ENCODE assay signal across 1 cellular context in the genomic region with DNA sequence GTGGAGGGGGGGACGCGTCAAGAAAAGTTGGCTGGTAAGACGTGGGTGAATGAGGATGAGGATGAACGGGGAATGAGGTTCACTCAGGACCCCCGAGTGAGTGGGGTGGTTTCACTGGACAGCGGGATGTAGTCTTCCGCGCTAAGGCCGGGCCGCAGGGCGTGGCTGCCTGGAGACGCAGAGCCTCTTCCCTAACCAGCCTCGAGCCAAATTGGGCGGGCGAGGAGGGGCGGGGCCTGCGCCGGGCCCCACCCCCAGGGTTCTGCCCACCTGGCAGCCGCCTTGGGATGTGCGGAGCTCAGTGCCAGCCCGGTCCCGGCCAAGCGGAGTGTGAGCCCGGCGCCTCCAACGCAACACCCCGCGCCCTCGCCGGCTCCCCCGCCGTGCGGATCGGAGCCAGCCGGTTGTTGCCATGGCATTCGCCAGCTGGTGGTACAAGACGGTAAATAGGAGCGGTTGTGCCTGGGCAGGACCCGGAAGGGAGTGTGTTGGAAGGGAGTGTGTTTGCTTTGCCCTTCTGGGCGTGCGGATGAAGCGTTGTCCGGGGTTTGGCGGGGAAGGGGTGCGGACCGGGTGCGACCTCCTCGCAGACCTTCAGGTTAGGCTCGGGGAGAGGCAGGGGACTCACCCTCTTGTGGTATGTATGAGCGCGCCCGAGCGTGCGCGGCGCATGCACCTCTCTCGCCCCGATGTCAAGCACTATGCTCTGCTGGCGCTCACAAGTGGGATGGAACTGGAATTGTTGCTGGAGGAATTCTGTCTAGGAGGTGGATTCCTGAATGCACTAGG.
TF ChIP-seq lines count a peak whose summit lies in the region.

No MANE protein-coding gene starts in this region.

TF ChIP-seq in SK-N-SH treated with all-trans-retinoic acid at 6 μM for 48 hours, 23 proteins besides CTCF, POLR2A, EP300 and RAD21 (continued from another document):
- TF ChIP-seq, protein P1, sequence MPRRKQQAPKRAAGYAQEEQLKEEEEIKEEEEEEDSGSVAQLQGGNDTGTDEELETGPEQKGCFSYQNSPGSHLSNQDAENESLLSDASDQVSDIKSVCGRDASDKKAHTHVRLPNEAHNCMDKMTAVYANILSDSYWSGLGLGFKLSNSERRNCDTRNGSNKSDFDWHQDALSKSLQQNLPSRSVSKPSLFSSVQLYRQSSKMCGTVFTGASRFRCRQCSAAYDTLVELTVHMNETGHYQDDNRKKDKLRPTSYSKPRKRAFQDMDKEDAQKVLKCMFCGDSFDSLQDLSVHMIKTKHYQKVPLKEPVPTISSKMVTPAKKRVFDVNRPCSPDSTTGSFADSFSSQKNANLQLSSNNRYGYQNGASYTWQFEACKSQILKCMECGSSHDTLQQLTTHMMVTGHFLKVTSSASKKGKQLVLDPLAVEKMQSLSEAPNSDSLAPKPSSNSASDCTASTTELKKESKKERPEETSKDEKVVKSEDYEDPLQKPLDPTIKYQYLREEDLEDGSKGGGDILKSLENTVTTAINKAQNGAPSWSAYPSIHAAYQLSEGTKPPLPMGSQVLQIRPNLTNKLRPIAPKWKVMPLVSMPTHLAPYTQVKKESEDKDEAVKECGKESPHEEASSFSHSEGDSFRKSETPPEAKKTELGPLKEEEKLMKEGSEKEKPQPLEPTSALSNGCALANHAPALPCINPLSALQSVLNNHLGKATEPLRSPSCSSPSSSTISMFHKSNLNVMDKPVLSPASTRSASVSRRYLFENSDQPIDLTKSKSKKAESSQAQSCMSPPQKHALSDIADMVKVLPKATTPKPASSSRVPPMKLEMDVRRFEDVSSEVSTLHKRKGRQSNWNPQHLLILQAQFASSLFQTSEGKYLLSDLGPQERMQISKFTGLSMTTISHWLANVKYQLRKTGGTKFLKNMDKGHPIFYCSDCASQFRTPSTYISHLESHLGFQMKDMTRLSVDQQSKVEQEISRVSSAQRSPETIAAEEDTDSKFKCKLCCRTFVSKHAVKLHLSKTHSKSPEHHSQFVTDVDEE (CRISPR knock-in tag; IDR thresholded peaks at IDR 0.05) = no peak
- TF ChIP-seq PPARA (CRISPR knock-in tag; IDR thresholded peaks at IDR 0.05; ENCODE audit: borderline replicate concordance) = no peak
- TF ChIP-seq TOX (CRISPR knock-in tag; IDR thresholded peaks at IDR 0.05; ENCODE audit: borderline replicate concordance) = no peak
- no peak for TF ChIP-seq CSDC2 (CRISPR knock-in tag; IDR thresholded peaks at IDR 0.05)
- TF ChIP-seq, protein P2, sequence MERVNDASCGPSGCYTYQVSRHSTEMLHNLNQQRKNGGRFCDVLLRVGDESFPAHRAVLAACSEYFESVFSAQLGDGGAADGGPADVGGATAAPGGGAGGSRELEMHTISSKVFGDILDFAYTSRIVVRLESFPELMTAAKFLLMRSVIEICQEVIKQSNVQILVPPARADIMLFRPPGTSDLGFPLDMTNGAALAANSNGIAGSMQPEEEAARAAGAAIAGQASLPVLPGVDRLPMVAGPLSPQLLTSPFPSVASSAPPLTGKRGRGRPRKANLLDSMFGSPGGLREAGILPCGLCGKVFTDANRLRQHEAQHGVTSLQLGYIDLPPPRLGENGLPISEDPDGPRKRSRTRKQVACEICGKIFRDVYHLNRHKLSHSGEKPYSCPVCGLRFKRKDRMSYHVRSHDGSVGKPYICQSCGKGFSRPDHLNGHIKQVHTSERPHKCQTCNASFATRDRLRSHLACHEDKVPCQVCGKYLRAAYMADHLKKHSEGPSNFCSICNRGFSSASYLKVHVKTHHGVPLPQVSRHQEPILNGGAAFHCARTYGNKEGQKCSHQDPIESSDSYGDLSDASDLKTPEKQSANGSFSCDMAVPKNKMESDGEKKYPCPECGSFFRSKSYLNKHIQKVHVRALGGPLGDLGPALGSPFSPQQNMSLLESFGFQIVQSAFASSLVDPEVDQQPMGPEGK (CRISPR knock-in tag; IDR thresholded peaks at IDR 0.05; ENCODE audit: borderline replicate concordance) = no peak
- no peak for TF ChIP-seq TCF4 (CRISPR knock-in tag; IDR thresholded peaks at IDR 0.05; ENCODE audit: borderline replicate concordance)
- no peak for TF ChIP-seq ZC3H10 (CRISPR knock-in tag; IDR thresholded peaks at IDR 0.05)
- TF ChIP-seq SNAI2 (CRISPR knock-in tag; IDR thresholded peaks at IDR 0.05) = no peak
- TF ChIP-seq GLIS3 (CRISPR knock-in tag; IDR thresholded peaks at IDR 0.05) = no peak
- no peak for TF ChIP-seq ZNF565 (CRISPR knock-in tag; conservative IDR thresholded peaks at IDR 0.05; ENCODE audit: low read depth)
- no peak for TF ChIP-seq ARNTL (CRISPR knock-in tag; IDR thresholded peaks at IDR 0.05; ENCODE audit: borderline replicate concordance, low read depth)
- TF ChIP-seq RARB (CRISPR knock-in tag; IDR thresholded peaks at IDR 0.05) = no peak
- no peak for TF ChIP-seq ZFP30 (CRISPR knock-in tag; IDR thresholded peaks at IDR 0.05)
